28 cellular contexts compared by ENCODE assay signal in genomic region chr12:44526655-44527199, GRCh38.
A peak's percentile ranks its signal among the peaks of the same experiment; 100 is the strongest.
DNase-seq lines count a peak whose midpoint lies in the region; ATAC-seq and TF ChIP-seq lines count a peak whose summit lies in the region.
"Had no signal": no experiment of that assay in that cellular context is flagged by ENCODE, and none has a peak within 500 bp of the region (broad histone marks: within the 10 kb centered on the region; RNA-seq: fewer than 3 reads in every experiment).

No MANE protein-coding gene starts in this region.

- ATAC-seq in HG03135 (IDR thresholded peaks at IDR 0.05; ENCODE audit: unreplicated experiment) = no peak
- ATAC-seq: body of pancreas; foreskin keratinocyte; SK-N-SH treated with all-trans-retinoic acid at 6 μM for 48 hours; stimulated activated naive CD8-positive, alpha-beta T cell treated with anti-CD3 and anti-CD28 coated beads, Interleukin-15, amount 100 ng/mL, for 72 hours had no signal

- H3K4me1 ChIP-seq in Loucy (ENCODE audit: insufficient read depth, low read length, poor library complexity, severe bottlenecking) (no peaks in the 10 kb centered on the region), thyroid gland (peaks cover 30 to 33% of the 10 kb centered on the region in 2 donors), mammary epithelial cell (ENCODE audit: insufficient read depth, low read length) (no peaks in the 10 kb centered on the region)
- H3K4me1 ChIP-seq: adrenal gland, body of pancreas, esophagus squamous epithelium, foreskin keratinocyte, right atrium auricular region had no signal

- H3K27ac ChIP-seq in thyroid gland (peak overlapping the region; percentile 78 to 90 (median 82)), mammary epithelial cell (ENCODE audit: insufficient read depth, low read depth, low read length) (no peak overlapping the region)
- H3K27ac ChIP-seq: adrenal gland, body of pancreas, esophagus squamous epithelium, foreskin keratinocyte, right atrium auricular region, thoracic aorta had no signal

- H3K9me3 ChIP-seq in Loucy (ENCODE audit: insufficient read depth, low read depth, low read length) (no peaks in the 10 kb centered on the region), thyroid gland (no peaks in the 10 kb centered on the region), mammary epithelial cell (replicated peaks; ENCODE audit: insufficient read depth, low read length) (no peaks in the 10 kb centered on the region)
- H3K9me3 ChIP-seq: adrenal gland, body of pancreas, esophagus squamous epithelium, right atrium auricular region, thoracic aorta had no signal

- H3F3A ChIP-seq in Loucy (ENCODE audit: low read depth) = no peaks in the 10 kb centered on the region

- H3K4me3 ChIP-seq in GM06990 (replicated peaks; ENCODE audit: low read depth, low read length) (no peak overlapping the region), Loucy (ENCODE audit: low read length, poor library complexity, severe bottlenecking) (no peak overlapping the region), epithelial cell of proximal tubule (ENCODE audit: low read depth, low read length) (no peak overlapping the region), thyroid gland (replicated peaks in 1 of 3) (no peak overlapping the region), mammary epithelial cell (replicated peaks in 1 of 3; ENCODE audit: insufficient read depth in 1 of 3, low read depth in 2 of 3, low read length in 3 of 3) (no peak overlapping the region)
- H3K4me3 ChIP-seq: adrenal gland, body of pancreas, esophagus squamous epithelium, right atrium auricular region, smooth muscle cell, thoracic aorta had no signal

- intact Hi-C loops in thyroid gland (cut with DNase I) = no loop called here
- intact Hi-C loops in mammary epithelial cell (cut with micrococcal nuclease) = no loop called here

- H2AFZ ChIP-seq in Loucy (ENCODE audit: low read length) = no peak overlapping the region
- no peak overlapping the region for H2AFZ ChIP-seq in mammary epithelial cell (ENCODE audit: low read depth, low read length)

- no peaks in the 10 kb centered on the region for H3K9me2 ChIP-seq in Loucy (replicated peaks; ENCODE audit: low read depth, low read length)

- dilution Hi-C loops in mammary epithelial cell (cut with HindIII; ENCODE audit: low sequenced_read_pairs) = no loop called here

- 82 to 89% methylated on average over 9 of the region's 9 CpGs for WGBS in thyroid gland, 2 donors
- 83% methylated on average over 9 of the region's 9 CpGs for WGBS in mammary epithelial cell (ENCODE audit: low coverage, missing lambda C conversion rate)

- no peak overlapping the region for H3K4me2 ChIP-seq in Loucy (ENCODE audit: low read depth, low read length, poor library complexity, severe bottlenecking)
- H3K4me2 ChIP-seq in mammary epithelial cell (ENCODE audit: insufficient read depth, low read depth, low read length) = no peak overlapping the region
- H3K4me2 ChIP-seq: smooth muscle cell had no signal

- H3K36me3 ChIP-seq in GM06990 (ENCODE audit: control insufficient read depth, insufficient read depth, low read length) (no peaks in the 10 kb centered on the region), Loucy (ENCODE audit: insufficient read depth, low read length) (no peaks in the 10 kb centered on the region), thyroid gland (no peaks in the 10 kb centered on the region), mammary epithelial cell (ENCODE audit: insufficient read depth, low read length) (no peaks in the 10 kb centered on the region)
- H3K36me3 ChIP-seq: adrenal gland, esophagus squamous epithelium, right atrium auricular region, thoracic aorta had no signal

- TF ChIP-seq POLR2A in thyroid gland (IDR thresholded peaks at IDR 0.05) = no peak

- H4K20me1 ChIP-seq in Loucy (ENCODE audit: insufficient read depth, low read length, poor library complexity, severe bottlenecking) (no peaks in the 10 kb centered on the region), mammary epithelial cell (ENCODE audit: insufficient read depth, low read length) (no peaks in the 10 kb centered on the region)

- no TSS peak for BruUV-seq in mammary epithelial cell (replicated peaks; lab: Mats Ljungman, UMichigan)

- H3K27me3 ChIP-seq in GM06990 (replicated peaks; ENCODE audit: control insufficient read depth, insufficient read depth, low read length) (no peaks in the 10 kb centered on the region), Loucy (ENCODE audit: insufficient read depth, low read length, poor library complexity, severe bottlenecking) (no peaks in the 10 kb centered on the region), thyroid gland (no peaks in the 10 kb centered on the region), mammary epithelial cell (ENCODE audit: insufficient read depth, low read length) (peaks cover 2% of the 10 kb centered on the region)
- H3K27me3 ChIP-seq: adrenal gland, body of pancreas, esophagus squamous epithelium, right atrium auricular region had no signal

- CTCF ChIA-PET in mammary epithelial cell (lab: Charles Lee; ENCODE audit: low non-redundant PET) = no interaction called here

- in situ Hi-C loops in mammary epithelial cell (cut with MboI; ENCODE audit: low sequenced_read_pairs in 2 of 2) = no loop called here

- DNase-seq in GM06990 (ENCODE audit: extremely low read depth, insufficient read length) = no peak
- DNase-seq in epithelial cell of proximal tubule (ENCODE audit: low read depth) = no peak
- DNase-seq in thyroid gland = no peak
- no peak for DNase-seq in mammary epithelial cell
- DNase-seq in globus pallidus (ENCODE audit: low spot score) = no peak
- DNase-seq: activated CD4-positive, alpha-beta memory T cell treated with anti-CD3 and anti-CD28 coated beads for 36 hours; activated CD4-positive, CD25-positive, alpha-beta regulatory T cell treated with anti-CD3 and anti-CD28 coated beads, Interleukin-2, amount 50 U/mL, for 72 hours; activated CD8-positive, alpha-beta memory T cell treated with anti-CD3 and anti-CD28 coated beads, Interleukin-2, amount 50 U/mL, for 4 hours; activated naive CD4-positive, alpha-beta T cell treated with Interleukin-2 at 50 U/mL for 16 hours; adrenal gland; body of pancreas; esophagus squamous epithelium; foreskin keratinocyte; KG1; NCI-H1417; NCI-H2081; NCI-H2227 treated with DMSO at 0.1 percent for 48 hours; NCI-H526 treated with DMSO at 0.1 percent for 48 hours; Right ventricle myocardium superior; stimulated activated CD4-positive, alpha-beta T cell treated with anti-CD3 and anti-CD28 coated beads, Interleukin-1b, Interleukin-23, amount 100 ng/mL, for 48 hours; stimulated activated CD8-positive, alpha-beta memory T cell treated with anti-CD3 and anti-CD28 coated beads, Interleukin-4, amount 100 ng/mL, for 48 hours; stimulated activated naive CD8-positive, alpha-beta T cell treated with anti-CD3 and anti-CD28 coated beads, Interleukin-15, amount 100 ng/mL, for 72 hours had no signal

- H3K79me2 ChIP-seq in Loucy (ENCODE audit: insufficient read depth, low read length) (no peaks in the 10 kb centered on the region), mammary epithelial cell (ENCODE audit: insufficient read depth, low read length) (no peaks in the 10 kb centered on the region)

- peak; percentile 9 for TF ChIP-seq CTCF in GM06990 (IDR thresholded peaks at IDR 0.05; ENCODE audit: insufficient read depth, low read length, poor library complexity, severe bottlenecking)
- peak; percentile 26; the same call in 1 of the 2 replicates for TF ChIP-seq CTCF in Loucy (conservative IDR thresholded peaks at IDR 0.05; ENCODE audit: low read length)
- TF ChIP-seq CTCF in epithelial cell of proximal tubule (conservative IDR thresholded peaks at IDR 0.05; ENCODE audit: low read depth, low read length) = peak; percentile 20
- TF ChIP-seq CTCF in thyroid gland (IDR thresholded peaks at IDR 0.05) = peak in 1 of 6 experiments; percentile 10
- no peak for TF ChIP-seq CTCF in mammary epithelial cell (conservative IDR thresholded peaks at IDR 0.05 in 1 of 2, IDR thresholded peaks at IDR 0.05 in 1 of 2; ENCODE audit: extremely low read depth in 1 of 2, insufficient read depth in 1 of 2, low read depth in 1 of 2, low read length in 2 of 2)

- H3K9ac ChIP-seq in Loucy (ENCODE audit: low read depth, low read length, poor library complexity, severe bottlenecking) (no peak overlapping the region), mammary epithelial cell (ENCODE audit: insufficient read depth, low read length) (no peak overlapping the region)

Comparison
In these comparisons a context has a peak if more than half of its experiments do, and no peak if none do; other contexts are left out.
1. CTCF ChIP-seq: peak in GM06990 (single experiment), Loucy (single experiment) and epithelial cell of proximal tubule (single experiment); none in mammary epithelial cell (0 of 2).